8 cellular contexts compared by ENCODE assay signal in genomic region chr1:59879556-59879955, GRCh38. TPM values are rescaled to one million over a fixed set of nuclear protein-coding genes. Genes with fewer than 3 reads are reported as not detected.
DNase-seq lines count a peak whose midpoint lies in the region; ATAC-seq lines count a peak whose summit lies in the region.

No MANE protein-coding gene starts in this region.

- no peak overlapping the region for H3K4me3 ChIP-seq in H7 (ENCODE audit: insufficient read depth, low read depth, low read length)

- no peaks in the 10 kb centered on the region for H3K27me3 ChIP-seq in H7 (ENCODE audit: control insufficient read depth, insufficient read depth, low read length)

- DNase-seq in DMS 273 treated with DMSO at 0.1 percent for 48 hours (lab: John Stamatoyannopoulos, UW): peak; percentile 25
- peak; percentile 26 for DNase-seq in H7
- DNase-seq in NCI-H446 treated with DMSO at 0.1 percent for 48 hours (lab: John Stamatoyannopoulos, UW): peak; percentile 56
- peak; percentile 15 for DNase-seq in activated T-cell treated with anti-CD3 and anti-CD28 coated beads for 24 hours (ENCODE audit: low read depth)
- DNase-seq in fibroblast of the conjunctiva (ENCODE audit: low read depth): peak; percentile 48
- peak; percentile 82 for DNase-seq in pons (ENCODE audit: low spot score)
- no peak for DNase-seq in T1000 (lab: John Stamatoyannopoulos, UW)

- no peak for ATAC-seq in HG03039 (IDR thresholded peaks at IDR 0.05; ENCODE audit: unreplicated experiment)

- H3K36me3 ChIP-seq in H7 (replicated peaks; ENCODE audit: control insufficient read depth, insufficient read depth, low read length): no peaks in the 10 kb centered on the region

RNA-seq across cellular contexts. Expression of gene CYP2J2, which starts 47.0 kb away (rescaled TPM):
- total RNA-seq in H7 (2014; rRNA removed; shearing (Covaris generic)): 0.26 and 0.52 TPM in 2 replicates
